ENCODE assay signal across 8 cellular contexts in genomic region chr6:111259089-111259831, GRCh38.
A peak's percentile ranks its signal among the peaks of the same experiment; 100 is the strongest.
DNase-seq lines count a peak whose midpoint lies in the region; ATAC-seq, FAIRE-seq and TF ChIP-seq lines count a peak whose summit lies in the region.

No MANE protein-coding gene starts in this region.

- H3K4me1 ChIP-seq in left ventricle myocardium inferior = peaks cover 17% of the 10 kb centered on the region

- no peaks in the 10 kb centered on the region for H3K9me3 ChIP-seq in left ventricle myocardium inferior (replicated peaks)

- H3K36me3 Mint-ChIP-seq in progenitor cell of endocrine pancreas (ENCODE audit: insufficient read depth) = peaks cover 2% of the 10 kb centered on the region

- H3K27ac ChIP-seq in left ventricle myocardium inferior (replicated peaks) = peak overlapping the region; percentile 92

- peak; percentile 90 for DNase-seq in NCI-H1417 treated with DMSO at 0.1 percent for 48 hours (lab: John Stamatoyannopoulos, UW)
- DNase-seq in SW480 (ENCODE audit: low spot score) = peak; percentile 97
- peak; percentile 98 for DNase-seq in amniotic epithelial cell (ENCODE audit: low read depth)
- DNase-seq in left ventricle myocardium inferior = peak; percentile 98
- peak; percentile 95 for DNase-seq in progenitor cell of endocrine pancreas (ENCODE audit: low spot score, unreplicated experiment)
- DNase-seq in urothelium cell line (ENCODE audit: low spot score) = peak; percentile 94

- H3K27me3 Mint-ChIP-seq in progenitor cell of endocrine pancreas = no peaks in the 10 kb centered on the region

- ATAC-seq in HG02798 (IDR thresholded peaks at IDR 0.05; ENCODE audit: poor library complexity, unreplicated experiment) = peak; percentile 99

- FAIRE-seq in urothelium cell line (lab: Jason Lieb, UNC) = no peak

- H3K4me3 ChIP-seq in GM12875 (ENCODE audit: low read depth, low read length) = peak overlapping the region; percentile 65
- H3K4me3 ChIP-seq in left ventricle myocardium inferior = peak overlapping the region; percentile 86

- peaks cover 6% of the 10 kb centered on the region for H3K36me3 ChIP-seq in left ventricle myocardium inferior

- peaks cover 6% of the 10 kb centered on the region for H3K27me3 ChIP-seq in left ventricle myocardium inferior (ENCODE audit: low read depth)

- peak overlapping the region; percentile 75 for H3K4me3 Mint-ChIP-seq in progenitor cell of endocrine pancreas (ENCODE audit: low read depth)

- H3K9me3 Mint-ChIP-seq in progenitor cell of endocrine pancreas (ENCODE audit: low read depth) = no peaks in the 10 kb centered on the region

- H3K27ac Mint-ChIP-seq in progenitor cell of endocrine pancreas = peak overlapping the region; percentile 92

- peaks cover 43% of the 10 kb centered on the region for H3K4me1 Mint-ChIP-seq in progenitor cell of endocrine pancreas (ENCODE audit: low read depth)

- TF ChIP-seq CTCF in GM12875 (IDR thresholded peaks at IDR 0.05; ENCODE audit: borderline replicate concordance, insufficient read depth, low read depth, low read length) (peak; percentile 91), left ventricle myocardium inferior (IDR thresholded peaks at IDR 0.05; ENCODE audit: borderline replicate concordance) (peak; percentile 98), progenitor cell of endocrine pancreas (IDR thresholded peaks at IDR 0.05; ENCODE audit: unreplicated experiment) (peak; percentile 83)

- intact Hi-C loops in left ventricle myocardium inferior (cut with micrococcal nuclease) = loop anchor here (10.0 kb wide), 1 partner anchor 386 kb away; no protein-coding TSS in a partner anchor

Comparison
In these comparisons a context has a peak if more than half of its experiments do, and no peak if none do; other contexts are left out.
1. Peak in every context shown above with its lines: DNase-seq, ATAC-seq, H3K4me3 ChIP-seq and H3K27ac ChIP-seq.